In the genomic region with DNA sequence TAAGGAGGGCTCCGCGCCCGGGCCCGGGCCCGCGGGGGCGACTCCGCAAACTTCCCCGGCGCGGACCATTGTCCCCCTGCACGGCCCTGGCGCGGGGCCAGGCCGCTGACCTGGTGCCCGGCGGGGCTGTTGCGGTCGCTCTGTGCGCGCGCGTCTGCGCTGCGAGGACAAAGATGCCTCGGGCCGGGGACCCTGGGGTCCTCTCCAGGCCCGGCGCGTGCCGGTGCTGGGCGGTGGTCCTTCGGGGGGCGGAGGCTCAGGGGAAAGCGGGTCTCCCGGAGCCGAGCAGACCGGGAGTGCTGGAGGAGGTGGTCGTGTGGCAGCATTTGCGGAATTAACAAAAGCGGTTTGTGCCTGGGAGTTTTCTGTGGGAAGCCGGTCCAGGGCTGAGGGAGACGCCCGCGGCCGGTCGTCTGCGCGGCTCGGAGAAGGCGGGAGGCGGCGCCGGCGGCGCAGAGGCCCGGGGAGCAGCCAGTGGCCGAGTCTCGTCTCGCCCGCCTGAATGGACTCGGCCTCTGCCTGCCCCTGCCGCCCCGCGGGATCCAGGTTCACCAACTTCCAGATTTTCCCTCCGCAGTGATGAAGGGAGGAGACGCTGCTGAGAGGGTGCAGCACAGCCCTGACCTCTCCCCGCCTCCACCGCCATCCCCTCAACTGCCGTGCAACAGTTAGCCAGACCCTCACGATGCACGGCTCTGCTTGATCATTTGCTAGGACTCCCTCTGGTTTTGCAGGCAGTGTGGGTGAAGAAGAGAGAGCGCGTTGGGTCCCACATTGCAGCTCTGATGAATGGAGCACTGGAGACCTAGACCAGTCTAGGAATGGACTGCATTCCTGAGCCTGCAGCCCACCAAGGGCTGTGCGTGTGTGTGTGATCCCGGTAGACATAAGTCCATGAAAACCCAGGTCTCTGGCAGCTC, we compare ENCODE assay signal across 8 cellular contexts. TPM values are rescaled to one million over a fixed set of nuclear protein-coding genes. Genes with fewer than 3 reads are reported as not detected.
A peak's percentile ranks its signal among the peaks of the same experiment; 100 is the strongest.
DNase-seq lines count a peak whose midpoint lies in the region; ATAC-seq, FAIRE-seq and TF ChIP-seq lines count a peak whose summit lies in the region.

No MANE protein-coding gene starts in this region.

- no peaks in the 10 kb centered on the region for H3K9me3 Mint-ChIP-seq in activated T-cell treated with anti-CD3 and anti-CD28 coated beads, Interleukin-2, amount 50 U/mL, for 72 hours
- no peaks in the 10 kb centered on the region for H3K9me3 Mint-ChIP-seq in neural progenitor cell

- no peaks in the 10 kb centered on the region for H3K36me3 Mint-ChIP-seq in activated T-cell treated with anti-CD3 and anti-CD28 coated beads, Interleukin-2, amount 50 U/mL, for 72 hours (ENCODE audit: insufficient read depth in 2 of 2)
- peaks cover 14% of the 10 kb centered on the region for H3K36me3 Mint-ChIP-seq in neural progenitor cell

- ATAC-seq in GM19455 (IDR thresholded peaks at IDR 0.05; ENCODE audit: unreplicated experiment) (peak; percentile 27), GM21717 (IDR thresholded peaks at IDR 0.05; ENCODE audit: unreplicated experiment) (no peak)
- ATAC-seq in activated T-cell treated with anti-CD3 and anti-CD28 coated beads, Interleukin-2, amount 50 U/mL, for 72 hours (replicated peaks in 1 of 2), result peak in 1 of 2 donors; percentile 1

- H3F3A ChIP-seq in MM.1S (ENCODE audit: insufficient read depth, low read length), result peaks cover 10% of the 10 kb centered on the region; the same call in 1 of the 2 replicates
- peaks cover 22% of the 10 kb centered on the region for H3F3A ChIP-seq in neural progenitor cell (ENCODE audit: low read depth)

- H3K36me3 ChIP-seq in MM.1S (replicated peaks; ENCODE audit: insufficient read depth, low read length) (no peaks in the 10 kb centered on the region), neural progenitor cell (no peaks in the 10 kb centered on the region)

- FAIRE-seq in frontal cortex (lab: Jason Lieb, UNC), result no peak

- H3K79me2 ChIP-seq in MM.1S (ENCODE audit: low read length) (no peaks in the 10 kb centered on the region), neural progenitor cell (ENCODE audit: low read depth) (peaks cover 37% of the 10 kb centered on the region)

- DNase-seq in C1 segment of cervical spinal cord (lab: John Stamatoyannopoulos, UW), result peak in 8 of 14 donors; percentile 49 to 80 (median 58)
- peak; percentile 14 for DNase-seq in MM.1S
- peak; percentile 20 to 21 for DNase-seq in activated T-cell treated with anti-CD3 and anti-CD28 coated beads, Interleukin-2, amount 50 U/mL, for 72 hours
- peak; percentile 42 to 51 for DNase-seq in frontal cortex (ENCODE audit: low spot score in 2 of 2)
- peak; percentile 78 for DNase-seq in neural progenitor cell (ENCODE audit: low spot score)
- no peak for DNase-seq in 8988T

- H3K9me3 ChIP-seq in MM.1S (replicated peaks; ENCODE audit: insufficient read depth, low read length) (no peaks in the 10 kb centered on the region), neural progenitor cell (ENCODE audit: low read depth) (no peaks in the 10 kb centered on the region)

- peaks cover 23% of the 10 kb centered on the region for H3K27me3 ChIP-seq in MM.1S (replicated peaks; ENCODE audit: insufficient read depth, low read length)
- H3K27me3 ChIP-seq in neural progenitor cell, result peaks cover 23% of the 10 kb centered on the region

- peaks cover 45% of the 10 kb centered on the region for H3K4me1 Mint-ChIP-seq in activated T-cell treated with anti-CD3 and anti-CD28 coated beads, Interleukin-2, amount 50 U/mL, for 72 hours (ENCODE audit: low read depth)
- peaks cover 25% of the 10 kb centered on the region for H3K4me1 Mint-ChIP-seq in neural progenitor cell

- H4K20me1 ChIP-seq in MM.1S (ENCODE audit: insufficient read depth, low read length) (no peaks in the 10 kb centered on the region), neural progenitor cell (ENCODE audit: low read depth) (peaks cover 24% of the 10 kb centered on the region)

- TF ChIP-seq CTCF in MM.1S (IDR thresholded peaks at IDR 0.05; ENCODE audit: low read length), result no peak
- TF ChIP-seq CTCF in neural progenitor cell (IDR thresholded peaks at IDR 0.05), result no peak

- H3K9ac ChIP-seq in MM.1S (ENCODE audit: low read length) (peak overlapping the region; percentile 56; the same call in 1 of the 2 replicates), neural progenitor cell (peak overlapping the region; percentile 64)

- H3K4me3 Mint-ChIP-seq in activated T-cell treated with anti-CD3 and anti-CD28 coated beads, Interleukin-2, amount 50 U/mL, for 72 hours, result peak overlapping the region; percentile 72 to 92
- peak overlapping the region; percentile 98 for H3K4me3 Mint-ChIP-seq in neural progenitor cell

- H3K9me2 ChIP-seq in MM.1S (replicated peaks; ENCODE audit: insufficient read depth, low read length), result no peaks in the 10 kb centered on the region

- H3K4me2 ChIP-seq in MM.1S (ENCODE audit: low read depth, low read length) (peak overlapping the region; percentile 100), neural progenitor cell (peak overlapping the region; percentile 87)

- 0 out of 2 replicates have a peak, but pooled peaks cover 5% of the 10 kb centered on the region for H3K4me1 ChIP-seq in MM.1S (ENCODE audit: low read length)
- H3K4me1 ChIP-seq in neural progenitor cell, result peaks cover 13% of the 10 kb centered on the region

- H2AFZ ChIP-seq in MM.1S (ENCODE audit: low read length) (peak overlapping the region; percentile 98), neural progenitor cell (replicated peaks) (peak overlapping the region; percentile 59)

- H3K27me3 Mint-ChIP-seq in activated T-cell treated with anti-CD3 and anti-CD28 coated beads, Interleukin-2, amount 50 U/mL, for 72 hours (ENCODE audit: low read depth), result peaks cover 61% of the 10 kb centered on the region
- peaks cover 22% of the 10 kb centered on the region for H3K27me3 Mint-ChIP-seq in neural progenitor cell (ENCODE audit: insufficient read depth, low read depth)

- H3K4me3 ChIP-seq in MM.1S (ENCODE audit: low read length) (peak overlapping the region; percentile 80), neural progenitor cell (peak overlapping the region; percentile 94)

- H3K27ac ChIP-seq in MM.1S (ENCODE audit: low read length) (no peak overlapping the region), neural progenitor cell (peak overlapping the region; percentile 81)

- no peak overlapping the region for H3K27ac Mint-ChIP-seq in activated T-cell treated with anti-CD3 and anti-CD28 coated beads, Interleukin-2, amount 50 U/mL, for 72 hours
- peak overlapping the region; percentile 90 for H3K27ac Mint-ChIP-seq in neural progenitor cell

RNA-seq across cellular contexts. Expression of gene EFR3B, which starts 0.7 kb away (rescaled TPM):
- under 1 TPM; 0.60 to 0.93 TPM for total RNA-seq in activated T-cell treated with anti-CD3 and anti-CD28 coated beads, Interleukin-2, amount 50 U/mL, for 72 hours
- total RNA-seq in frontal cortex (42.0 TPM), neural progenitor cell (ENCODE audit: low replicate concordance) (17.2 and 21.2 TPM in 2 replicates)
